4 cellular contexts compared by ENCODE assay signal in genomic region chr15:42097018-42097417, GRCh38. TPM values are rescaled to one million over a fixed set of nuclear protein-coding genes. Genes with fewer than 3 reads are reported as not detected.
"Had no signal": no experiment of that assay in that cellular context is flagged by ENCODE, and none has a peak within 500 bp of the region (broad histone marks: within the 10 kb centered on the region; RNA-seq: fewer than 3 reads in every experiment).

No MANE protein-coding gene starts in this region.

- H3K4me3 ChIP-seq: GM12878 had no signal

- DNase-seq: GDM1, GF-D8 had no signal

RNA-seq across cellular contexts. Expression of gene PLA2G4D, which starts 2.7 kb away (rescaled TPM):
- total RNA-seq: GM12878 had no signal

RNA-seq across cellular contexts. Expression of gene PLA2G4F, which starts 59.4 kb away (rescaled TPM):
- total RNA-seq: G401, GM12878 had no signal
